Comparison of ENCODE assay signal across 11 cellular contexts in genomic region chr22:41096391-41096790, GRCh38. TPM values are rescaled to one million over a fixed set of nuclear protein-coding genes. Genes with fewer than 3 reads are reported as not detected.
DNase-seq lines count a peak whose midpoint lies in the region; TF ChIP-seq lines count a peak whose summit lies in the region.
"Had no signal": no experiment of that assay in that cellular context is flagged by ENCODE, and none has a peak within 500 bp of the region (broad histone marks: within the 10 kb centered on the region; RNA-seq: fewer than 3 reads in every experiment).

No MANE protein-coding gene starts in this region.

- peak overlapping the region; percentile 98 for H3K4me3 Mint-ChIP-seq in activated T-cell treated with anti-CD3 and anti-CD28 coated beads, Interleukin-2, amount 50 U/mL, for 24 hours

- H4K20me1 ChIP-seq in fibroblast of lung (ENCODE audit: control insufficient read depth, extremely low read depth, insufficient read depth, low read length) = peaks cover 8% of the 10 kb centered on the region
- H4K20me1 ChIP-seq in smooth muscle cell (ENCODE audit: low read depth) = peaks cover 88% of the 10 kb centered on the region

- TF ChIP-seq CTCF in RWPE1 (conservative IDR thresholded peaks at IDR 0.05; ENCODE audit: low read depth) (no peak), fibroblast of lung (conservative IDR thresholded peaks at IDR 0.05 in 1 of 2, IDR thresholded peaks at IDR 0.05 in 1 of 2; ENCODE audit: low read depth in 1 of 2, low read length in 2 of 2) (no peak), smooth muscle cell (IDR thresholded peaks at IDR 0.05; ENCODE audit: borderline replicate concordance, insufficient read depth, poor library complexity, severe bottlenecking) (no peak), GM13977 (IDR thresholded peaks at IDR 0.05; ENCODE audit: extremely low read depth, insufficient read depth, missing control alignments) (no peak)

- peaks cover 60% of the 10 kb centered on the region for H3K36me3 Mint-ChIP-seq in activated T-cell treated with anti-CD3 and anti-CD28 coated beads, Interleukin-2, amount 50 U/mL, for 24 hours (ENCODE audit: low read depth)

- H3K4me1 ChIP-seq in fibroblast of lung (ENCODE audit: control insufficient read depth, extremely low read depth, insufficient read depth, low read length) = peaks cover 4% of the 10 kb centered on the region
- peaks cover 29% of the 10 kb centered on the region for H3K4me1 ChIP-seq in smooth muscle cell (ENCODE audit: low read depth)

- peak overlapping the region; percentile 28 to 99 (median 80) for H3K4me3 ChIP-seq in fibroblast of lung (replicated peaks in 1 of 4; ENCODE audit: control extremely low read depth in 1 of 4, insufficient read depth in 1 of 4, low read depth in 3 of 4, low read length in 4 of 4)
- H3K4me3 ChIP-seq in smooth muscle cell = no peak overlapping the region
- H3K4me3 ChIP-seq: breast epithelium, pancreas had no signal

- H2AFZ ChIP-seq in fibroblast of lung (ENCODE audit: low read length) = no peak overlapping the region
- H2AFZ ChIP-seq in smooth muscle cell (ENCODE audit: low read depth) = no peak overlapping the region

- H3K79me2 ChIP-seq in fibroblast of lung (ENCODE audit: control insufficient read depth, insufficient read depth, low read length) (peaks cover 89% of the 10 kb centered on the region), smooth muscle cell (ENCODE audit: low read depth) (peaks cover 92% of the 10 kb centered on the region)

- in situ Hi-C loops in GM13977 (cut with MboI; ENCODE audit: low pct_unique_long_range_greater_than_20kb, low sequenced_read_pairs, unreplicated experiment) = no loop called here

- no peaks in the 10 kb centered on the region for H3K27me3 ChIP-seq in fibroblast of lung (ENCODE audit: control insufficient read depth, insufficient read depth, low read length)
- no peaks in the 10 kb centered on the region for H3K27me3 ChIP-seq in smooth muscle cell (ENCODE audit: low read depth)
- H3K27me3 ChIP-seq: breast epithelium, pancreas had no signal

- no peak overlapping the region for H3K9ac ChIP-seq in fibroblast of lung (ENCODE audit: insufficient read depth, low read length)
- no peak overlapping the region for H3K9ac ChIP-seq in smooth muscle cell (ENCODE audit: low read depth)

- CTCF ChIA-PET in RWPE1 (lab: Yijun Ruan, JAX) = interaction anchor here (0.7 to 1.7 kb wide), 2 partner anchors 33 to 174 kb away, joined by 3 to 5 read pairs; no protein-coding TSS in a partner anchor

- H3K4me2 ChIP-seq in fibroblast of lung (ENCODE audit: extremely low read depth, insufficient read depth, low read length) (peak overlapping the region; percentile 66), smooth muscle cell (peak overlapping the region; percentile 99)

- POLR2A ChIA-PET in RWPE1 (lab: Yijun Ruan, JAX; ENCODE audit: low non-redundant PET) = no interaction called here

- H3F3A ChIP-seq in smooth muscle cell (ENCODE audit: low read depth) = no peaks in the 10 kb centered on the region

- DNase-seq in activated T-cell treated with anti-CD3 and anti-CD28 coated beads, Interleukin-2, amount 50 U/mL, for 24 hours = no peak
- no peak for DNase-seq in activated T-cell treated with anti-CD3 and anti-CD28 coated beads, Interleukin-2, amount 50 U/mL, for 48 hours
- no peak for DNase-seq in RWPE1 (ENCODE audit: low spot score)
- DNase-seq in fibroblast of lung (ENCODE audit: low read depth in 2 of 2) = no peak
- DNase-seq in smooth muscle cell (lab: John Stamatoyannopoulos, UW; ENCODE audit: unreplicated experiment) = no peak
- no peak for DNase-seq in GM13977 (ENCODE audit: low spot score)
- DNase-seq in NCI-H128 (lab: John Stamatoyannopoulos, UW; ENCODE audit: unreplicated experiment) = no peak
- no peak for DNase-seq in GOT3 (lab: John Stamatoyannopoulos, UW)
- DNase-seq: NCI-H1417 treated with DMSO at 0.1 percent for 48 hours, pancreas had no signal

- H3K9me3 ChIP-seq in fibroblast of lung (ENCODE audit: control insufficient read depth, insufficient read depth, low read depth, low read length) (no peaks in the 10 kb centered on the region), smooth muscle cell (replicated peaks; ENCODE audit: low read depth) (no peaks in the 10 kb centered on the region)
- H3K9me3 ChIP-seq: breast epithelium, pancreas had no signal

- H3K27ac ChIP-seq in RWPE1 = peak overlapping the region; percentile 25; the same call in 1 of the 2 replicates
- no peak overlapping the region for H3K27ac ChIP-seq in fibroblast of lung (ENCODE audit: insufficient read depth, low read length)
- H3K27ac ChIP-seq in smooth muscle cell (ENCODE audit: low read depth) = no peak overlapping the region
- H3K27ac ChIP-seq: breast epithelium, pancreas had no signal

- H3K9me3 Mint-ChIP-seq in activated T-cell treated with anti-CD3 and anti-CD28 coated beads, Interleukin-2, amount 50 U/mL, for 24 hours = no peaks in the 10 kb centered on the region

- H3K36me3 ChIP-seq in fibroblast of lung (ENCODE audit: control insufficient read depth, insufficient read depth, low read length) = no peaks in the 10 kb centered on the region
- H3K36me3 ChIP-seq in smooth muscle cell (ENCODE audit: low read depth) = no peaks in the 10 kb centered on the region
- H3K36me3 ChIP-seq: breast epithelium, pancreas had no signal

- no peaks in the 10 kb centered on the region for H3K27me3 Mint-ChIP-seq in activated T-cell treated with anti-CD3 and anti-CD28 coated beads, Interleukin-2, amount 50 U/mL, for 24 hours

- H3K27ac Mint-ChIP-seq in activated T-cell treated with anti-CD3 and anti-CD28 coated beads, Interleukin-2, amount 50 U/mL, for 24 hours = peak overlapping the region; percentile 13

- 87% methylated on average over 3 of the region's 3 CpGs for WGBS in smooth muscle cell (ENCODE audit: low lambda C conversion rate)

- H3K4me1 Mint-ChIP-seq in activated T-cell treated with anti-CD3 and anti-CD28 coated beads, Interleukin-2, amount 50 U/mL, for 24 hours (ENCODE audit: low read depth) = peaks cover 63% of the 10 kb centered on the region

RNA-seq across cellular contexts. Expression of gene EP300, which starts 4.0 kb away (rescaled TPM):
- 32.9 and 41.0 TPM in 2 replicates for total RNA-seq in fibroblast of lung
- 9.1 and 10.1 TPM in 2 replicates for polyA plus RNA-seq in fibroblast of lung
- 19.4 and 22.7 TPM in 2 replicates for polyA plus RNA-seq in fibroblast of lung (2012)
- 130 and 195 TPM in 2 replicates for polyA minus RNA-seq in fibroblast of lung (ENCODE audit: low replicate concordance)
- 46.4 and 46.8 TPM in 2 replicates for total RNA-seq in smooth muscle cell
- polyA plus RNA-seq in smooth muscle cell = 10.3 and 27.8 TPM in 2 replicates
